ENCODE assay signal across 1 cellular context in the genomic region with DNA sequence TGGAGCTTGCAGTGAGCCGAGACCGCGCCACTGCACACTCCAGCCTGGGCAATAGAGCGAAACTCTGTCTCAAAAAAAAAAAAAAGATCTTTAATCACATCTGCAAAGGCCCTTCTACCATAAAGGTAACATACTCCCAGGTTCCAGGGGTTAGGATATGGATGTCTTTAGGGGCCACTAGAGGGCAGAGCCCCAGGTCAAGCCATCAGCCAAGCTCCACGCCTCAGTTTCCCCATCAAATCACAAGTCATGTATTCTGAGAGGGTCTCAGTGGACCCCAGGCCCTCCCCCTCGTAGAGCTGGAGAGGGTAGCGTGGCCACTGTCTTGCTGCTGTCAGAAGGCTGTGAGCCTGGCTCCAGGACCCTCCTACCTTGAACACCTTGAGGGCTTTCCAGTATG.
TF ChIP-seq lines count a peak whose summit lies in the region.

No MANE protein-coding gene starts in this region.

TF ChIP-seq in HCT116, 20 proteins besides CTCF, POLR2A, EP300 and RAD21 (continued from another document):
- TF ChIP-seq, protein P1, sequence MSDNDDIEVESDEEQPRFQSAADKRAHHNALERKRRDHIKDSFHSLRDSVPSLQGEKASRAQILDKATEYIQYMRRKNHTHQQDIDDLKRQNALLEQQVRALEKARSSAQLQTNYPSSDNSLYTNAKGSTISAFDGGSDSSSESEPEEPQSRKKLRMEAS (IDR thresholded peaks at IDR 0.05) = no peak
- no peak for TF ChIP-seq SIN3A (IDR thresholded peaks at IDR 0.05; ENCODE audit: low read depth)
